Comparison of ENCODE assay signal across 13 cellular contexts in genomic region chr16:81237942-81238295, GRCh38. TPM values are rescaled to one million over a fixed set of nuclear protein-coding genes. Genes with fewer than 3 reads are reported as not detected.
DNase-seq lines count a peak whose midpoint lies in the region; ATAC-seq and TF ChIP-seq lines count a peak whose summit lies in the region.
"Had no signal": no experiment of that assay in that cellular context is flagged by ENCODE, and none has a peak within 500 bp of the region (broad histone marks: within the 10 kb centered on the region; RNA-seq: fewer than 3 reads in every experiment).

No MANE protein-coding gene starts in this region.

- H3K9me3 Mint-ChIP-seq in HFFc6 (no peaks in the 10 kb centered on the region), endothelial cell (ENCODE audit: unreplicated experiment) (no peaks in the 10 kb centered on the region)
- H3K9me3 Mint-ChIP-seq: activated naive CD8-positive, alpha-beta T cell treated with anti-CD3 and anti-CD28 coated beads, Interleukin-2, amount 10 ng/mL, durations not matched to agents 7 days and 5 days had no signal

- H3K4me1 Mint-ChIP-seq in HFFc6 (ENCODE audit: low read depth): peaks cover 17% of the 10 kb centered on the region
- H3K4me1 Mint-ChIP-seq in endothelial cell (ENCODE audit: unreplicated experiment): peaks cover 6% of the 10 kb centered on the region

- no TSS peak for BruUV-seq in mammary epithelial cell (replicated peaks; lab: Mats Ljungman, UMichigan)

- H2AFZ ChIP-seq in mammary epithelial cell (ENCODE audit: low read depth, low read length) (peak overlapping the region; percentile 79), smooth muscle cell (ENCODE audit: low read depth) (peak overlapping the region; percentile 81)

- no peak overlapping the region for H3K4me3 ChIP-seq in mammary epithelial cell (replicated peaks in 1 of 3; ENCODE audit: insufficient read depth in 1 of 3, low read depth in 2 of 3, low read length in 3 of 3)
- H3K4me3 ChIP-seq in right lobe of liver: peak overlapping the region in 1 of 3 donors; percentile 24
- peak overlapping the region; percentile 43 for H3K4me3 ChIP-seq in smooth muscle cell

- peaks cover 15% of the 10 kb centered on the region for H3K27me3 Mint-ChIP-seq in HFFc6 (ENCODE audit: insufficient read depth)
- peaks cover 6% of the 10 kb centered on the region for H3K27me3 Mint-ChIP-seq in endothelial cell (ENCODE audit: unreplicated experiment)
- H3K27me3 Mint-ChIP-seq: activated naive CD8-positive, alpha-beta T cell treated with anti-CD3 and anti-CD28 coated beads, Interleukin-2, amount 10 ng/mL, durations not matched to agents 7 days and 5 days had no signal

- peak overlapping the region; percentile 83 for H3K4me3 Mint-ChIP-seq in HFFc6
- no peak overlapping the region for H3K4me3 Mint-ChIP-seq in endothelial cell (ENCODE audit: unreplicated experiment)

- H3K79me2 ChIP-seq in mammary epithelial cell (ENCODE audit: insufficient read depth, low read length) (no peaks in the 10 kb centered on the region), smooth muscle cell (ENCODE audit: low read depth) (no peaks in the 10 kb centered on the region)

- H3K4me1 ChIP-seq in mammary epithelial cell (ENCODE audit: insufficient read depth, low read length): peaks cover 7% of the 10 kb centered on the region
- H3K4me1 ChIP-seq in right lobe of liver: peaks cover 0 to 12% (median 0%) of the 10 kb centered on the region in 4 donors
- peaks cover 23% of the 10 kb centered on the region for H3K4me1 ChIP-seq in smooth muscle cell (ENCODE audit: low read depth)
- H3K4me1 ChIP-seq: tibial artery had no signal

- no peak for ATAC-seq in right lobe of liver
- no peak for ATAC-seq in HG02884 (IDR thresholded peaks at IDR 0.05; ENCODE audit: unreplicated experiment)
- ATAC-seq: GM12878 had no signal

- H3K27ac Mint-ChIP-seq in HFFc6: peak overlapping the region; percentile 5; the same call in 1 of the 2 replicates
- no peak overlapping the region for H3K27ac Mint-ChIP-seq in endothelial cell (ENCODE audit: unreplicated experiment)
- H3K27ac Mint-ChIP-seq: activated naive CD8-positive, alpha-beta T cell treated with anti-CD3 and anti-CD28 coated beads, Interleukin-2, amount 10 ng/mL, durations not matched to agents 7 days and 5 days had no signal

- H3K36me3 ChIP-seq in mammary epithelial cell (ENCODE audit: insufficient read depth, low read length) (no peaks in the 10 kb centered on the region), right lobe of liver (no peaks in the 10 kb centered on the region), smooth muscle cell (ENCODE audit: low read depth) (no peaks in the 10 kb centered on the region)
- H3K36me3 ChIP-seq: tibial artery had no signal

- H3K9me3 ChIP-seq in mammary epithelial cell (replicated peaks; ENCODE audit: insufficient read depth, low read length): no peaks in the 10 kb centered on the region
- no peaks in the 10 kb centered on the region for H3K9me3 ChIP-seq in right lobe of liver
- no peaks in the 10 kb centered on the region for H3K9me3 ChIP-seq in smooth muscle cell (replicated peaks; ENCODE audit: low read depth)
- H3K9me3 ChIP-seq: tibial artery had no signal

- H3F3A ChIP-seq in smooth muscle cell (ENCODE audit: low read depth): no peaks in the 10 kb centered on the region

- H4K20me1 ChIP-seq in mammary epithelial cell (ENCODE audit: insufficient read depth, low read length) (no peaks in the 10 kb centered on the region), smooth muscle cell (ENCODE audit: low read depth) (no peaks in the 10 kb centered on the region)

- in situ Hi-C loops in mammary epithelial cell (cut with MboI; ENCODE audit: low sequenced_read_pairs in 2 of 2): no loop called here

- WGBS in mammary epithelial cell (ENCODE audit: low coverage, missing lambda C conversion rate): 90% methylated on average over 7 of the region's 10 CpGs
- 51% methylated on average over 6 of the region's 10 CpGs for WGBS in right lobe of liver (ENCODE audit: insufficient coverage, low coverage, low lambda C conversion rate, missing lambda C conversion rate)
- WGBS in smooth muscle cell (ENCODE audit: low lambda C conversion rate): 84% methylated on average over 10 of the region's 10 CpGs

- DNase-seq in HFFc6 (no peak), mammary epithelial cell (no peak), right lobe of liver (no peak), smooth muscle cell (lab: John Stamatoyannopoulos, UW; ENCODE audit: unreplicated experiment) (no peak), endothelial cell (ENCODE audit: low spot score) (no peak), nucleus accumbens (lab: John Stamatoyannopoulos, UW) (no peak), activated T-cell treated with anti-CD3 and anti-CD28 coated beads for 4 hours (no peak)
- DNase-seq: activated naive CD8-positive, alpha-beta T cell treated with anti-CD3 and anti-CD28 coated beads, Interleukin-2, amount 10 ng/mL, durations not matched to agents 7 days and 5 days; NCI-H187 treated with DMSO at 0.1 percent for 48 hours; tibial artery had no signal

- peak overlapping the region; percentile 60 for H3K4me2 ChIP-seq in mammary epithelial cell (ENCODE audit: insufficient read depth, low read depth, low read length)
- peak overlapping the region; percentile 77 for H3K4me2 ChIP-seq in smooth muscle cell

- CTCF ChIA-PET in mammary epithelial cell (lab: Charles Lee; ENCODE audit: low non-redundant PET): no interaction called here

- TF ChIP-seq POLR2A in right lobe of liver (IDR thresholded peaks at IDR 0.05): no peak

- TF ChIP-seq CTCF in HFFc6 (IDR thresholded peaks at IDR 0.05): no peak
- no peak for TF ChIP-seq CTCF in mammary epithelial cell (conservative IDR thresholded peaks at IDR 0.05 in 1 of 2, IDR thresholded peaks at IDR 0.05 in 1 of 2; ENCODE audit: extremely low read depth in 1 of 2, insufficient read depth in 1 of 2, low read depth in 1 of 2, low read length in 2 of 2)
- no peak for TF ChIP-seq CTCF in right lobe of liver (IDR thresholded peaks at IDR 0.05)
- TF ChIP-seq CTCF in smooth muscle cell (IDR thresholded peaks at IDR 0.05; ENCODE audit: borderline replicate concordance, insufficient read depth, poor library complexity, severe bottlenecking): no peak
- TF ChIP-seq CTCF in endothelial cell (IDR thresholded peaks at IDR 0.05; ENCODE audit: unreplicated experiment): no peak

- dilution Hi-C loops in mammary epithelial cell (cut with HindIII; ENCODE audit: low sequenced_read_pairs): no loop called here

- no peaks in the 10 kb centered on the region for H3K36me3 Mint-ChIP-seq in HFFc6 (ENCODE audit: low read depth)
- no peaks in the 10 kb centered on the region for H3K36me3 Mint-ChIP-seq in endothelial cell (ENCODE audit: low read depth, unreplicated experiment)
- H3K36me3 Mint-ChIP-seq: activated naive CD8-positive, alpha-beta T cell treated with anti-CD3 and anti-CD28 coated beads, Interleukin-2, amount 10 ng/mL, durations not matched to agents 7 days and 5 days had no signal

- intact Hi-C loops in mammary epithelial cell (cut with micrococcal nuclease) (no loop called here), right lobe of liver (cut with DNase I) (no loop called here)

- H3K9ac ChIP-seq in mammary epithelial cell (ENCODE audit: insufficient read depth, low read length): no peak overlapping the region
- no peak overlapping the region for H3K9ac ChIP-seq in smooth muscle cell (ENCODE audit: low read depth)

- H3K27ac ChIP-seq in mammary epithelial cell (ENCODE audit: insufficient read depth, low read depth, low read length) (no peak overlapping the region), right lobe of liver (peak overlapping the region; percentile 38 to 68 (median 43)), smooth muscle cell (ENCODE audit: low read depth) (no peak overlapping the region)

- H3K27me3 ChIP-seq in mammary epithelial cell (ENCODE audit: insufficient read depth, low read length) (no peaks in the 10 kb centered on the region), right lobe of liver (no peaks in the 10 kb centered on the region), smooth muscle cell (ENCODE audit: low read depth) (no peaks in the 10 kb centered on the region)
- H3K27me3 ChIP-seq: tibial artery had no signal

RNA-seq across cellular contexts. Expression of gene BCO1, which starts 0.6 kb away (rescaled TPM):
- not detected for total RNA-seq in HFFc6 (2021; fragmentation: NEBNext Ultra II Directional; extraction: Animal tissue kit (Norgen Biotek cat#: 25700))
- total RNA-seq in mammary epithelial cell (not detected), right lobe of liver (under 1 TPM in 5 of 6 experiments, not detected in 1; 0.11 to 0.55 (median 0.31) TPM), smooth muscle cell (not detected in 2 replicates), endothelial cell (ENCODE audit: unreplicated experiment) (not detected)
- polyA plus RNA-seq in mammary epithelial cell (not detected), smooth muscle cell (not detected in 2 replicates)
- polyA minus RNA-seq in mammary epithelial cell: 0.36 TPM
- total RNA-seq: activated naive CD8-positive, alpha-beta T cell treated with anti-CD3 and anti-CD28 coated beads, Interleukin-2, amount 10 ng/mL, durations not matched to agents 7 days and 5 days; GM12878; T-helper 1 cell treated with Interleukin-12 subunit alpha and Interleukin-12 subunit beta and Interleukin-4 antibody, amounts not matched to agents 30 ng/mL and 1 ng/mL, for 36 hours had no signal

Comparison
In these comparisons a context has a peak if more than half of its experiments do, and no peak if none do; other contexts are left out.
1. H3K27ac ChIP-seq: peak in right lobe of liver (3 of 3); none in mammary epithelial cell (single experiment) and smooth muscle cell (single experiment).